ENCODE assay signal across 8 cellular contexts in the genomic region with DNA sequence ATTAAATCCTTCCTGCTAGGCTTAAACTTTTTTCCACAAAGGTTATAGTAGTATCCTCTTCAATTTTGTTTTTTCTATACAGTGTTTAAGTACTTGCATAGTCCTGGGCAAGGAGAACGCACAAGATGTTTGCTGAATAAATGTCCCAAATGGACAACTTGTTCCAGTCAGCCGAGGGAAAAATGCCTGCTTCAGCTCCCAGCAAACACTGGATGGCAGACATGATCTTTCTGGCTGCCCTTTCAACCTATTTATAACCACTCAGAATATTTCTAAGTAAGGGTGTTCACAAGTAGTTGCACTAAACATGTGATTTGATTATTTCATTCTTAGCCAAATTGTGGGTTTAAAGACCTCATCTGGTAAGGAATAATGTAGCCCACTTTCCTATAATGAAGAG. TPM values are rescaled to one million over a fixed set of nuclear protein-coding genes. Genes with fewer than 3 reads are reported as not detected.
DNase-seq lines count a peak whose midpoint lies in the region; ATAC-seq, FAIRE-seq and TF ChIP-seq lines count a peak whose summit lies in the region.

No MANE protein-coding gene starts in this region.

- H3K4me3 ChIP-seq in GM23248, result no peak overlapping the region
- H3K4me3 ChIP-seq in colonic mucosa, result no peak overlapping the region

- H3K9me3 ChIP-seq in GM23248 (ENCODE audit: low read depth), result no peaks in the 10 kb centered on the region
- no peaks in the 10 kb centered on the region for H3K9me3 ChIP-seq in colonic mucosa

- H2AFZ ChIP-seq in GM23248, result no peak overlapping the region

- DNase-seq in GM23248 (peak; percentile 65), kidney tubule cell (ENCODE audit: low spot score) (peak; percentile 3), GM13976 (ENCODE audit: low spot score) (no peak), colonic mucosa (no peak)

- H3K36me3 Mint-ChIP-seq in brain, result peaks cover 51% of the 10 kb centered on the region

- TF ChIP-seq CTCF in brain (conservative IDR thresholded peaks at IDR 0.05), result peak; percentile 64 to 67
- no peak for TF ChIP-seq CTCF in GM13976 (IDR thresholded peaks at IDR 0.05; ENCODE audit: borderline replicate concordance, control extremely low read depth, extremely low read depth, insufficient read depth, missing control alignments)
- TF ChIP-seq CTCF in colonic mucosa (IDR thresholded peaks at IDR 0.05), result no peak

- peaks cover 60% of the 10 kb centered on the region for H3K79me2 ChIP-seq in GM23248 (ENCODE audit: insufficient read depth)

- no peak overlapping the region for H3K4me2 ChIP-seq in GM23248 (ENCODE audit: unreplicated experiment)

- H3K27ac Mint-ChIP-seq in brain, result peak overlapping the region in 3 of 5 experiments; percentile 42 to 74 (median 57)

- H3K27me3 Mint-ChIP-seq in brain, result no peaks in the 10 kb centered on the region

- peak; percentile 60 for FAIRE-seq in A204.1 (lab: Jason Lieb, UNC)

- peak overlapping the region; percentile 1; the same call in 1 of the 2 replicates for H3K9ac ChIP-seq in GM23248
- H3K9ac ChIP-seq in colonic mucosa (ENCODE audit: low read depth in 2 of 2, low read length in 2 of 2), result no peak overlapping the region

- H3K4me1 ChIP-seq in GM23248 (ENCODE audit: insufficient read depth) (peaks cover 17% of the 10 kb centered on the region), colonic mucosa (no peaks in the 10 kb centered on the region)

- peaks cover 21% of the 10 kb centered on the region for H3F3A ChIP-seq in GM23248 (ENCODE audit: insufficient read depth)

- ATAC-seq in GM18868 (IDR thresholded peaks at IDR 0.05; ENCODE audit: unreplicated experiment) (no peak), GM18520 (IDR thresholded peaks at IDR 0.05; ENCODE audit: unreplicated experiment) (no peak)

- H3K4me3 Mint-ChIP-seq in brain, result no peak overlapping the region

- H4K20me1 ChIP-seq in GM23248 (ENCODE audit: insufficient read depth), result no peaks in the 10 kb centered on the region

- H3K9me3 Mint-ChIP-seq in brain, result no peaks in the 10 kb centered on the region

- in situ Hi-C loops in GM23248 (cut with MboI) (loop anchor here (10.0 kb wide), 1 partner anchor 133 kb away; no protein-coding TSS in a partner anchor), GM13976 (cut with MboI; ENCODE audit: low sequenced_read_pairs, unreplicated experiment) (loop anchor here (25.0 kb wide), 1 partner anchor 141 kb away; the partner anchor contains the start of gene ACTL6A)

- H3K27me3 ChIP-seq in GM23248 (replicated peaks; ENCODE audit: insufficient read depth) (no peaks in the 10 kb centered on the region), colonic mucosa (no peaks in the 10 kb centered on the region)

- H3K9me2 ChIP-seq in GM23248 (ENCODE audit: insufficient read depth), result no peaks in the 10 kb centered on the region

- intact Hi-C loops in colonic mucosa (cut with DNase I), result no loop called here

- H3K4me1 Mint-ChIP-seq in brain, result peaks cover 4% of the 10 kb centered on the region

- peaks cover 39% of the 10 kb centered on the region for H3K36me3 ChIP-seq in GM23248 (ENCODE audit: low read depth)
- no peaks in the 10 kb centered on the region for H3K36me3 ChIP-seq in colonic mucosa

- H3K27ac ChIP-seq in GM23248, result 0 out of 2 replicates have a peak overlapping the region, but pooled peaks have one; percentile 7
- H3K27ac ChIP-seq in colonic mucosa, result no peak overlapping the region

- WGBS in GM23248 (ENCODE audit: low coverage in 1 of 2, low lambda C conversion rate in 2 of 2, missing lambda C conversion rate in 2 of 2), 2 experiments, result 31 to 42% methylated on average over 2 of the region's 2 CpGs

RNA-seq across cellular contexts. Expression of gene GNB4, which starts 29.8 kb away (rescaled TPM):
- 84.7 and 88.1 TPM in 2 replicates for total RNA-seq in GM23248 (2014; rRNA removed; shearing (Covaris generic))
- polyA plus RNA-seq in GM23248 (2016; fragmentation: Nextera tagmentation; extraction: Ambion mirVana) (42.3 and 47.3 TPM in 2 replicates), brain (ENCODE audit: insufficient read depth, low read depth, low replicate concordance) (3.4 TPM)
- total RNA-seq in colonic mucosa, result 10 to 100 TPM in 1 of 2 donors, 1 to 10 TPM in 1; 3.1 to 10.4 TPM

Comparison
In these comparisons a context has a peak if more than half of its experiments do, and no peak if none do; other contexts are left out.
1. DNase-seq: peak in GM23248 (single experiment) and kidney tubule cell (single experiment); none in GM13976 (single experiment) and colonic mucosa (single experiment).
2. CTCF ChIP-seq: peak in brain (2 of 2); none in GM13976 (single experiment) and colonic mucosa (single experiment).